1 cellular context compared by ENCODE assay signal in the genomic region with DNA sequence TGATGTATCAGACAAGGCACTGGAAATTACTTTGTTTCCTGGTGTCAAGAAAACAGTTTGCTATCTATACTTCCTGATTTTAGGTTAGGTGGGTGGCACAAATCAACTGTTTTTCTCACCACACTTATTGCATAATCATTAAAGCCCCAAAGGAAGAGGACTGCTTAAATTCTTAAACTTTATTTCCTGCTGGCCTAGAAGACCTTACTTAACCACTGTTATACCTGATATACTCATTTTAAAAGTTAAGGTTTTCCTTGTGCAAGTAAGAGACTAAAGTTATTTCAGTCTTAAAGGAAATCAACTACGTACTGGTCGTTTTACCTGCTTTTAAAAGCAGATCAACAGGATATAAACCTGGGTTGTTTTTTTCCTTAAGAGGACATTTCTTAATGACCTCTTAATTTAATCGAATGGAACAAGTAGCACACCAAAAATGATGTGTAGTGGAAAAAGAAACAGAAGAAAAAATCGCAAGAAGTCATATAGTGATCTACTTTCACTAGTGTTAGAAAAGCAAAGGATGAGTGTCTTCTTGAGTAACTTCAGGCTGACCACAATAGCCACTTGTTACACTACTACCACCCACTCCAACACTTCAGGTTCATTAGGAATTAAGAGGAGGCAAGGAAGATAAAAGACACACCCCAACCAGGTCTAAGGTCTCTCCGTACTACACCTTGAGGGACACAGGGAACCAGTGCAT.
TF ChIP-seq lines count a peak whose summit lies in the region.

No MANE protein-coding gene starts in this region.

TF ChIP-seq in GM23338, 12 proteins besides CTCF, POLR2A, EP300 and RAD21 (continued from another document):
- TF ChIP-seq, protein P1, sequence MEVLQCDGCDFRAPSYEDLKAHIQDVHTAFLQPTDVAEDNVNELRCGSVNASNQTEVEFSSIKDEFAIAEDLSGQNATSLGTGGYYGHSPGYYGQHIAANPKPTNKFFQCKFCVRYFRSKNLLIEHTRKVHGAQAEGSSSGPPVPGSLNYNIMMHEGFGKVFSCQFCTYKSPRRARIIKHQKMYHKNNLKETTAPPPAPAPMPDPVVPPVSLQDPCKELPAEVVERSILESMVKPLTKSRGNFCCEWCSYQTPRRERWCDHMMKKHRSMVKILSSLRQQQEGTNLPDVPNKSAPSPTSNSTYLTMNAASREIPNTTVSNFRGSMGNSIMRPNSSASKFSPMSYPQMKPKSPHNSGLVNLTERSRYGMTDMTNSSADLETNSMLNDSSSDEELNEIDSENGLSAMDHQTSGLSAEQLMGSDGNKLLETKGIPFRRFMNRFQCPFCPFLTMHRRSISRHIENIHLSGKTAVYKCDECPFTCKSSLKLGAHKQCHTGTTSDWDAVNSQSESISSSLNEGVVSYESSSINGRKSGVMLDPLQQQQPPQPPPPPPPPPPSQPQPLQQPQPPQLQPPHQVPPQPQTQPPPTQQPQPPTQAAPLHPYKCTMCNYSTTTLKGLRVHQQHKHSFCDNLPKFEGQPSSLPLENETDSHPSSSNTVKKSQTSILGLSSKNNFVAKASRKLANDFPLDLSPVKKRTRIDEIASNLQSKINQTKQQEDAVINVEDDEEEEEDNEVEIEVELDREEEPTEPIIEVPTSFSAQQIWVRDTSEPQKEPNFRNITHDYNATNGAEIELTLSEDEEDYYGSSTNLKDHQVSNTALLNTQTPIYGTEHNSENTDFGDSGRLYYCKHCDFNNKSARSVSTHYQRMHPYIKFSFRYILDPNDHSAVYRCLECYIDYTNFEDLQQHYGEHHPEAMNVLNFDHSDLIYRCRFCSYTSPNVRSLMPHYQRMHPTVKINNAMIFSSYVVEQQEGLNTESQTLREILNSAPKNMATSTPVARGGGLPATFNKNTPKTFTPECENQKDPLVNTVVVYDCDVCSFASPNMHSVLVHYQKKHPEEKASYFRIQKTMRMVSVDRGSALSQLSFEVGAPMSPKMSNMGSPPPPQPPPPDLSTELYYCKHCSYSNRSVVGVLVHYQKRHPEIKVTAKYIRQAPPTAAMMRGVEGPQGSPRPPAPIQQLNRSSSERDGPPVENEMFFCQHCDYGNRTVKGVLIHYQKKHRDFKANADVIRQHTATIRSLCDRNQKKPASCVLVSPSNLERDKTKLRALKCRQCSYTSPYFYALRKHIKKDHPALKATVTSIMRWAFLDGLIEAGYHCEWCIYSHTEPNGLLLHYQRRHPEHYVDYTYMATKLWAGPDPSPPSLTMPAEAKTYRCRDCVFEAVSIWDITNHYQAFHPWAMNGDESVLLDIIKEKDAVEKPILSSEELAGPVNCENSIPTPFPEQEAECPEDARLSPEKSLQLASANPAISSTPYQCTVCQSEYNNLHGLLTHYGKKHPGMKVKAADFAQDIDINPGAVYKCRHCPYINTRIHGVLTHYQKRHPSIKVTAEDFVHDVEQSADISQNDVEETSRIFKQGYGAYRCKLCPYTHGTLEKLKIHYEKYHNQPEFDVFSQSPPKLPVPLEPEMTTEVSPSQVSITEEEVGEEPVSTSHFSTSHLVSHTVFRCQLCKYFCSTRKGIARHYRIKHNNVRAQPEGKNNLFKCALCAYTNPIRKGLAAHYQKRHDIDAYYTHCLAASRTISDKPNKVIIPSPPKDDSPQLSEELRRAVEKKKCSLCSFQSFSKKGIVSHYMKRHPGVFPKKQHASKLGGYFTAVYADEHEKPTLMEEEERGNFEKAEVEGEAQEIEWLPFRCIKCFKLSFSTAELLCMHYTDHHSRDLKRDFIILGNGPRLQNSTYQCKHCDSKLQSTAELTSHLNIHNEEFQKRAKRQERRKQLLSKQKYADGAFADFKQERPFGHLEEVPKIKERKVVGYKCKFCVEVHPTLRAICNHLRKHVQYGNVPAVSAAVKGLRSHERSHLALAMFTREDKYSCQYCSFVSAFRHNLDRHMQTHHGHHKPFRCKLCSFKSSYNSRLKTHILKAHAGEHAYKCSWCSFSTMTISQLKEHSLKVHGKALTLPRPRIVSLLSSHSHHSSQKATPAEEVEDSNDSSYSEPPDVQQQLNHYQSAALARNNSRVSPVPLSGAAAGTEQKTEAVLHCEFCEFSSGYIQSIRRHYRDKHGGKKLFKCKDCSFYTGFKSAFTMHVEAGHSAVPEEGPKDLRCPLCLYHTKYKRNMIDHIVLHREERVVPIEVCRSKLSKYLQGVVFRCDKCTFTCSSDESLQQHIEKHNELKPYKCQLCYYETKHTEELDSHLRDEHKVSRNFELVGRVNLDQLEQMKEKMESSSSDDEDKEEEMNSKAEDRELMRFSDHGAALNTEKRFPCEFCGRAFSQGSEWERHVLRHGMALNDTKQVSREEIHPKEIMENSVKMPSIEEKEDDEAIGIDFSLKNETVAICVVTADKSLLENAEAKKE (CRISPR knock-in tag; IDR thresholded peaks at IDR 0.05): no peak
- TF ChIP-seq EZH2phosphoT487 (IDR thresholded peaks at IDR 0.05; ENCODE audit: unreplicated experiment) (no peak), REST (IDR thresholded peaks at IDR 0.05; ENCODE audit: unreplicated experiment) (no peak)
TF ChIP-seq in GM23338: peak in this region for 0.
